ENCODE assay signal across 7 cellular contexts in the genomic region with DNA sequence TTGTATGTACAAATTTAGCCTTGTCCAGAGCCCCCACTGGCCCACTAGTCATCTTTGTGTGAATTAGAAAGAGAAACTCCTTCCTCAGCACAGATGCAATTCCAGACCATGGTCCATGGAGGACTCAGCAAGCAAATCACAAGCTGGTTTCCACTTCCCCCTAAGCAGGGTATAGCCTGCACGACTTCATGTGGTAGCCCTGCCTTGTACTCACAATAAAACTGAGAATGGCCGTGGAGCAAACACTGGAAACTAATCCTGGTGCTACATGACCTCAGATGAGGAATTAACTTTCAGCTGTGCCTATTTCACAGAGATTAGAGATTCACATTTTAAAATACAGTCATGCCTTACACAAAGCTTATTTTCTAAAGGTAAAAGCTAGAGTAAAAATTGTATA. TPM values are rescaled to one million over a fixed set of nuclear protein-coding genes. Genes with fewer than 3 reads are reported as not detected.
"Had no signal": no experiment of that assay in that cellular context is flagged by ENCODE, and none has a peak within 500 bp of the region (broad histone marks: within the 10 kb centered on the region; RNA-seq: fewer than 3 reads in every experiment).

No MANE protein-coding gene starts in this region.

- H3K4me3 ChIP-seq: K562 had no signal

- DNase-seq: IMR-90, KBM-7, KG1 had no signal

- H3K27ac ChIP-seq: HL-60 had no signal

RNA-seq across cellular contexts. Expression of a gene that starts 32.5 kb away (rescaled TPM):
- total RNA-seq: HepG2, HT-29, K562 had no signal
